14 cellular contexts compared by ENCODE assay signal in the genomic region with DNA sequence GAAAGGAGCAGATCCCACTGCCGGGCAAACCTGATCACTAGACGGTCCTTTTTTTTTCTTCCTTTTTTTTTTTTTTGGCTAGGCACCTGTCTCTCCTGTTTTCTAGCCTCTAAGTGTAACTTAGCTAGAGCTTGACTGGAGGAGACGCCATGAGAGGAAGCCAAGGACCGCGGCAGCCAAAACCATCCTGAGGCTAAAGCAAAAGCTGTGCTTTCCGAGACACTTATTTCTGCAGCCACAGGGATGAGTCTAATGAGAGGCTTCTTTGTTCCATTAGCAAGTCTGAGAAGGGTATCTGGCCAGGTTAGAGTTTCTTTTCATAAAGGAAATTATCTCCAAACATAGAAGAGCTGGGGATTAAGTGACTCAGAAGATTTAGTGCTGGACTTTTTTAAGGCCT. TPM values are rescaled to one million over a fixed set of nuclear protein-coding genes. Genes with fewer than 3 reads are reported as not detected.
DNase-seq lines count a peak whose midpoint lies in the region; ATAC-seq and TF ChIP-seq lines count a peak whose summit lies in the region.
"Had no signal": no experiment of that assay in that cellular context is flagged by ENCODE, and none has a peak within 500 bp of the region (broad histone marks: within the 10 kb centered on the region; RNA-seq: fewer than 3 reads in every experiment).

No MANE protein-coding gene starts in this region.

- H3K4me1 ChIP-seq in CD8-positive, alpha-beta T cell (ENCODE audit: insufficient read depth, low read length), result peaks cover 95% of the 10 kb centered on the region
- H3K4me1 ChIP-seq in naive thymus-derived CD4-positive, alpha-beta T cell (ENCODE audit: control insufficient read depth in 2 of 2, insufficient read depth in 2 of 2, low read length in 2 of 2), result peaks cover 65 to 80% of the 10 kb centered on the region in 2 donors
- H3K4me1 ChIP-seq: testis had no signal

- no peaks in the 10 kb centered on the region for H3K36me3 ChIP-seq in CD8-positive, alpha-beta T cell (ENCODE audit: insufficient read depth, low read length)
- H3K36me3 ChIP-seq in naive thymus-derived CD4-positive, alpha-beta T cell (ENCODE audit: control insufficient read depth in 2 of 3, insufficient read depth in 3 of 3, low read length in 3 of 3), result no peaks in the 10 kb centered on the region
- H3K36me3 ChIP-seq: heart left ventricle had no signal

- H3K4me3 Mint-ChIP-seq in CD8-positive, alpha-beta T cell, result peak overlapping the region; percentile 66
- peak overlapping the region in 3 of 4 donors; percentile 6 to 79 (median 73) for H3K4me3 Mint-ChIP-seq in IgD-negative memory B cell
- peak overlapping the region; percentile 6 for H3K4me3 Mint-ChIP-seq in activated CD8-positive, alpha-beta T cell treated with anti-CD3 and anti-CD28 coated beads, Interleukin-2, amount 10 ng/mL, durations not matched to agents 7 days and 5 days
- peak overlapping the region in 9 of 10 donors; percentile 66 to 92 (median 78) for H3K4me3 Mint-ChIP-seq in naive thymus-derived CD4-positive, alpha-beta T cell
- H3K4me3 Mint-ChIP-seq in activated CD4-positive, alpha-beta memory T cell treated with anti-CD3 and anti-CD28 coated beads for 36 hours, result no peak overlapping the region

- CTCF ChIA-PET in CD8-positive, alpha-beta T cell (lab: Charles Lee), result interaction anchor here (0.7 to 2.4 kb wide), 9 partner anchors 10 to 594 kb away, joined by 3 to 8 read pairs (median 3); a partner anchor contains a TSS
- CTCF ChIA-PET in activated CD8-positive, alpha-beta T cell treated with anti-CD3 and anti-CD28 coated beads, Interleukin-2, amount 10 ng/mL, durations not matched to agents 7 days and 5 days (lab: Charles Lee), result interaction anchor here (0.7 to 1.9 kb wide), 6 partner anchors 9 to 260 kb away, joined by 3 to 9 read pairs (median 4); no protein-coding TSS in a partner anchor
- CTCF ChIA-PET in naive thymus-derived CD4-positive, alpha-beta T cell (lab: Charles Lee), result interaction anchor here (0.6 to 2.0 kb wide), 6 partner anchors 11 to 253 kb away, joined by 3 to 8 read pairs (median 4); no protein-coding TSS in a partner anchor
- CTCF ChIA-PET in activated CD4-positive, alpha-beta memory T cell treated with anti-CD3 and anti-CD28 coated beads for 36 hours (lab: Charles Lee), result interaction anchor here (1.0 kb wide), 1 partner anchor 259 kb away, joined by 3 read pairs; no protein-coding TSS in a partner anchor

- intact Hi-C loops in CD8-positive, alpha-beta T cell (cut with DNase I, micrococcal nuclease), result no loop called here
- intact Hi-C loops in naive thymus-derived CD4-positive, alpha-beta T cell (cut with micrococcal nuclease), result no loop called here
- intact Hi-C loops in activated CD4-positive, alpha-beta memory T cell treated with anti-CD3 and anti-CD28 coated beads for 36 hours (cut with micrococcal nuclease), result no loop called here

- no peaks in the 10 kb centered on the region for H3K9me3 Mint-ChIP-seq in CD8-positive, alpha-beta T cell
- H3K9me3 Mint-ChIP-seq in IgD-negative memory B cell, result no peaks in the 10 kb centered on the region
- no peaks in the 10 kb centered on the region for H3K9me3 Mint-ChIP-seq in activated CD8-positive, alpha-beta T cell treated with anti-CD3 and anti-CD28 coated beads, Interleukin-2, amount 10 ng/mL, durations not matched to agents 7 days and 5 days (ENCODE audit: insufficient read depth)
- peaks cover 0 to 5% (median 0%) of the 10 kb centered on the region in 11 donors for H3K9me3 Mint-ChIP-seq in naive thymus-derived CD4-positive, alpha-beta T cell
- H3K9me3 Mint-ChIP-seq in activated CD4-positive, alpha-beta memory T cell treated with anti-CD3 and anti-CD28 coated beads for 36 hours, result no peaks in the 10 kb centered on the region

- H3K27me3 Mint-ChIP-seq in CD8-positive, alpha-beta T cell (ENCODE audit: low read depth), result no peaks in the 10 kb centered on the region
- H3K27me3 Mint-ChIP-seq in IgD-negative memory B cell, result peaks cover 4% of the 10 kb centered on the region
- H3K27me3 Mint-ChIP-seq in activated CD8-positive, alpha-beta T cell treated with anti-CD3 and anti-CD28 coated beads, Interleukin-2, amount 10 ng/mL, durations not matched to agents 7 days and 5 days (ENCODE audit: low read depth), result peaks cover 10% of the 10 kb centered on the region
- peaks cover 0 to 82% (median 0%) of the 10 kb centered on the region in 5 donors for H3K27me3 Mint-ChIP-seq in naive thymus-derived CD4-positive, alpha-beta T cell
- H3K27me3 Mint-ChIP-seq in activated CD4-positive, alpha-beta memory T cell treated with anti-CD3 and anti-CD28 coated beads for 36 hours, result peaks cover 3% of the 10 kb centered on the region

- no peaks in the 10 kb centered on the region for H3K27me3 ChIP-seq in CD8-positive, alpha-beta T cell (ENCODE audit: insufficient read depth, low read length)
- H3K27me3 ChIP-seq in naive thymus-derived CD4-positive, alpha-beta T cell (ENCODE audit: control insufficient read depth in 2 of 2, insufficient read depth in 2 of 2, low read length in 2 of 2), result no peaks in the 10 kb centered on the region
- H3K27me3 ChIP-seq: testis had no signal

- H3K27ac Mint-ChIP-seq in CD8-positive, alpha-beta T cell, result peak overlapping the region; percentile 100
- H3K27ac Mint-ChIP-seq in IgD-negative memory B cell, result peak overlapping the region; percentile 63 to 93 (median 88)
- H3K27ac Mint-ChIP-seq in activated CD8-positive, alpha-beta T cell treated with anti-CD3 and anti-CD28 coated beads, Interleukin-2, amount 10 ng/mL, durations not matched to agents 7 days and 5 days, result peak overlapping the region; percentile 39
- peak overlapping the region in 8 of 9 donors; percentile 99 to 100 (median 99) for H3K27ac Mint-ChIP-seq in naive thymus-derived CD4-positive, alpha-beta T cell
- no peak overlapping the region for H3K27ac Mint-ChIP-seq in activated CD4-positive, alpha-beta memory T cell treated with anti-CD3 and anti-CD28 coated beads for 36 hours

- no peaks in the 10 kb centered on the region for H3K36me3 Mint-ChIP-seq in CD8-positive, alpha-beta T cell
- H3K36me3 Mint-ChIP-seq in IgD-negative memory B cell, result peaks cover 3% of the 10 kb centered on the region
- H3K36me3 Mint-ChIP-seq in activated CD8-positive, alpha-beta T cell treated with anti-CD3 and anti-CD28 coated beads, Interleukin-2, amount 10 ng/mL, durations not matched to agents 7 days and 5 days (ENCODE audit: low read depth), result peaks cover 3% of the 10 kb centered on the region
- peaks cover 0 to 8% (median 0%) of the 10 kb centered on the region in 5 donors for H3K36me3 Mint-ChIP-seq in naive thymus-derived CD4-positive, alpha-beta T cell
- H3K36me3 Mint-ChIP-seq in activated CD4-positive, alpha-beta memory T cell treated with anti-CD3 and anti-CD28 coated beads for 36 hours, result no peaks in the 10 kb centered on the region

- no peaks in the 10 kb centered on the region for H3K9me3 ChIP-seq in CD8-positive, alpha-beta T cell (ENCODE audit: low read length)
- no peaks in the 10 kb centered on the region for H3K9me3 ChIP-seq in naive thymus-derived CD4-positive, alpha-beta T cell (ENCODE audit: control insufficient read depth in 2 of 3, low read length in 3 of 3)
- H3K9me3 ChIP-seq: heart left ventricle, testis had no signal

- no peak for DNase-seq in CD8-positive, alpha-beta T cell
- no peak for DNase-seq in activated CD8-positive, alpha-beta T cell treated with anti-CD3 and anti-CD28 coated beads, Interleukin-2, amount 10 ng/mL, durations not matched to agents 7 days and 5 days
- peak in 1 of 9 donors; percentile 40 for DNase-seq in naive thymus-derived CD4-positive, alpha-beta T cell
- DNase-seq in activated CD4-positive, alpha-beta memory T cell treated with anti-CD3 and anti-CD28 coated beads for 36 hours, result no peak
- DNase-seq: heart left ventricle, NCI-H1092, NCI-H446, T-helper 1 cell, testis had no signal

- POLR2A ChIA-PET in CD8-positive, alpha-beta T cell (lab: Charles Lee), result interaction anchor here (0.8 to 15.0 kb wide), 7 partner anchors 8 to 251 kb away, joined by 4 to 328 read pairs (median 4); no protein-coding TSS in a partner anchor
- POLR2A ChIA-PET in activated CD8-positive, alpha-beta T cell treated with anti-CD3 and anti-CD28 coated beads, Interleukin-2, amount 10 ng/mL, durations not matched to agents 7 days and 5 days (lab: Charles Lee), result interaction anchor here (1.0 to 4.0 kb wide), 4 partner anchors 8 to 141 kb away, joined by 3 to 13 read pairs (median 8); no protein-coding TSS in a partner anchor
- POLR2A ChIA-PET in naive thymus-derived CD4-positive, alpha-beta T cell (lab: Charles Lee), result interaction anchor here (0.6 to 6.0 kb wide), 14 partner anchors 8 to 129 kb away, joined by 3 to 178 read pairs (median 4); no protein-coding TSS in a partner anchor
- POLR2A ChIA-PET in activated CD4-positive, alpha-beta memory T cell treated with anti-CD3 and anti-CD28 coated beads for 36 hours (lab: Charles Lee), result interaction anchor here (1.1 kb wide), 1 partner anchor 185 kb away, joined by 4 read pairs; no protein-coding TSS in a partner anchor

- ATAC-seq in CD8-positive, alpha-beta T cell, result no peak
- no peak for ATAC-seq in activated CD8-positive, alpha-beta T cell treated with anti-CD3 and anti-CD28 coated beads, Interleukin-2, amount 10 ng/mL, durations not matched to agents 7 days and 5 days
- no peak for ATAC-seq in naive thymus-derived CD4-positive, alpha-beta T cell
- no peak for ATAC-seq in HG02763 (IDR thresholded peaks at IDR 0.05; ENCODE audit: unreplicated experiment)
- no peak for ATAC-seq in HG03280 (IDR thresholded peaks at IDR 0.05; ENCODE audit: unreplicated experiment)
- ATAC-seq: esophagus mucosa, heart left ventricle had no signal

- no peak for TF ChIP-seq CTCF in CD8-positive, alpha-beta T cell (IDR thresholded peaks at IDR 0.05)

- H3K27ac ChIP-seq in CD8-positive, alpha-beta T cell (ENCODE audit: low read depth, low read length), result peak overlapping the region; percentile 98
- H3K27ac ChIP-seq in naive thymus-derived CD4-positive, alpha-beta T cell (ENCODE audit: low read depth, low read length), result peak overlapping the region; percentile 99
- H3K27ac ChIP-seq: testis had no signal

- peak overlapping the region; percentile 24 for H3K4me3 ChIP-seq in CD8-positive, alpha-beta T cell (ENCODE audit: low read depth, low read length)
- H3K4me3 ChIP-seq in naive thymus-derived CD4-positive, alpha-beta T cell (ENCODE audit: low read length), result peak overlapping the region; percentile 1
- H3K4me3 ChIP-seq: testis had no signal

- H3K4me1 Mint-ChIP-seq in CD8-positive, alpha-beta T cell (ENCODE audit: low read depth), result peaks cover 97% of the 10 kb centered on the region
- peaks cover 54 to 75% (median 57%) of the 10 kb centered on the region in 3 donors for H3K4me1 Mint-ChIP-seq in IgD-negative memory B cell
- H3K4me1 Mint-ChIP-seq in activated CD8-positive, alpha-beta T cell treated with anti-CD3 and anti-CD28 coated beads, Interleukin-2, amount 10 ng/mL, durations not matched to agents 7 days and 5 days (ENCODE audit: low read depth), result peaks cover 86% of the 10 kb centered on the region
- H3K4me1 Mint-ChIP-seq in naive thymus-derived CD4-positive, alpha-beta T cell, result peaks cover 40 to 100% (median 96%) of the 10 kb centered on the region in 7 donors
- H3K4me1 Mint-ChIP-seq in activated CD4-positive, alpha-beta memory T cell treated with anti-CD3 and anti-CD28 coated beads for 36 hours (ENCODE audit: low read depth), result peaks cover 83% of the 10 kb centered on the region

RNA-seq across cellular contexts. Expression of a gene that starts 7.3 kb away (rescaled TPM):
- total RNA-seq in CD8-positive, alpha-beta T cell, result 1,000 to 10,000 TPM; 2,159 to 2,188 TPM
- polyA plus RNA-seq in IgD-negative memory B cell, result 862 TPM
- 100 to 1,000 TPM; 219 to 226 TPM for total RNA-seq in activated CD8-positive, alpha-beta T cell treated with anti-CD3 and anti-CD28 coated beads, Interleukin-2, amount 10 ng/mL, durations not matched to agents 7 days and 5 days
- 1,000 to 10,000 TPM in 1 of 5 experiments, 100 to 1,000 TPM in 4; 239 to 1,323 (median 255) TPM for total RNA-seq in naive thymus-derived CD4-positive, alpha-beta T cell
- 100 to 1,000 TPM; 368 to 502 TPM for polyA plus RNA-seq in naive thymus-derived CD4-positive, alpha-beta T cell
- 100 to 1,000 TPM; 139 to 141 TPM for total RNA-seq in activated CD4-positive, alpha-beta memory T cell treated with anti-CD3 and anti-CD28 coated beads for 36 hours
- total RNA-seq: HT1080 had no signal
